In genomic region chr5:148663509-148663908, GRCh38 we compare ENCODE assay signal across 8 cellular contexts. TPM values are rescaled to one million over a fixed set of nuclear protein-coding genes. Genes with fewer than 3 reads are reported as not detected.
"Had no signal": no experiment of that assay in that cellular context is flagged by ENCODE, and none has a peak within 500 bp of the region (broad histone marks: within the 10 kb centered on the region; RNA-seq: fewer than 3 reads in every experiment).

No MANE protein-coding gene starts in this region.

- H3K4me3 ChIP-seq: K562 had no signal

- FAIRE-seq: HepG2, HTR-8/SVneo, K562 had no signal

- DNase-seq: IMR-90, KBM-7 had no signal

- H3K27ac ChIP-seq: HL-60 had no signal

- ATAC-seq: HepG2, K562 had no signal

RNA-seq across cellular contexts. Expression of gene HTR4, which starts 9.2 kb away (rescaled TPM):
- total RNA-seq: HepG2, HT1080, IMR-90, K562 had no signal
- polyA plus RNA-seq: HepG2, IgD-negative memory B cell, IMR-90 had no signal
